ENCODE assay signal across 24 cellular contexts in genomic region chr2:62413116-62413663, GRCh38.
"Had no signal": no experiment of that assay in that cellular context is flagged by ENCODE, and none has a peak within 500 bp of the region (broad histone marks: within the 10 kb centered on the region; RNA-seq: fewer than 3 reads in every experiment).

No MANE protein-coding gene starts in this region.

- H3K4me2 ChIP-seq: neural progenitor cell had no signal

- H3K36me3 ChIP-seq: colonic mucosa, gastrocnemius medialis, neural progenitor cell, sigmoid colon, tibial artery, upper lobe of left lung had no signal

- H3K27ac ChIP-seq: colonic mucosa, gastrocnemius medialis, neural progenitor cell, parathyroid adenoma, sigmoid colon, testis, upper lobe of left lung had no signal

- H3K4me3 Mint-ChIP-seq: dendritic cell treated with granulocyte-macrophage colony-stimulating factor and Interleukin-4, amounts not matched to agents 40 ng/mL and 50 ng/mL, for 4 days; memory B cell; nephron; neural progenitor cell; stimulated activated memory B cell treated with anti-CD40 and anti-IgM and Interleukin-4, amounts not matched to agents 10 μg/mL and 1 μg/mL and 100 μg/mL, for 72 hours had no signal

- H3K27ac Mint-ChIP-seq: dendritic cell treated with granulocyte-macrophage colony-stimulating factor and Interleukin-4, amounts not matched to agents 40 ng/mL and 50 ng/mL, for 4 days; neural progenitor cell; progenitor cell of endocrine pancreas had no signal

- H3K27me3 Mint-ChIP-seq: dendritic cell treated with granulocyte-macrophage colony-stimulating factor and Interleukin-4, amounts not matched to agents 40 ng/mL and 50 ng/mL, for 4 days; progenitor cell of endocrine pancreas had no signal

- H3K4me3 ChIP-seq: colonic mucosa, gastrocnemius medialis, lung, neural progenitor cell, testis, tibial artery, upper lobe of left lung had no signal

- H3K9ac ChIP-seq: neural progenitor cell, parathyroid adenoma had no signal

- H2AFZ ChIP-seq: neural progenitor cell had no signal

- ATAC-seq: gastrocnemius medialis; left lobe of liver; stimulated activated memory B cell treated with anti-CD40 and anti-IgM and Interleukin-4, amounts not matched to agents 10 μg/mL and 1 μg/mL and 100 μg/mL, for 72 hours; stimulated activated naive CD8-positive, alpha-beta T cell treated with anti-CD3 and anti-CD28 coated beads, Interleukin-15, Interleukin-2, amounts not matched to agents 100 U/mL and 50 U/mL, for 24 hours had no signal

- H3K36me3 Mint-ChIP-seq: neural progenitor cell; stimulated activated memory B cell treated with anti-CD40 and anti-IgM and Interleukin-4, amounts not matched to agents 10 μg/mL and 1 μg/mL and 100 μg/mL, for 72 hours had no signal

- FAIRE-seq: endometrium, kidney, urothelium cell line had no signal

- H3K4me1 ChIP-seq: colonic mucosa had no signal

- H3K9me3 ChIP-seq: colonic mucosa, gastrocnemius medialis, sigmoid colon, testis, tibial artery, upper lobe of left lung had no signal

- H3K27me3 ChIP-seq: colonic mucosa, gastrocnemius medialis, neural progenitor cell, sigmoid colon, testis, tibial artery, upper lobe of left lung had no signal

- H3K79me2 ChIP-seq: parathyroid adenoma had no signal

- DNase-seq: colonic mucosa; effector memory CD4-positive, alpha-beta T cell; gastrocnemius medialis; head of caudate nucleus; kidney; sigmoid colon; stimulated activated CD4-positive, alpha-beta T cell treated with anti-CD3 and anti-CD28 coated beads, Interleukin-2, amount 100 ng/mL, for 24 hours; stimulated activated CD4-positive, alpha-beta T cell treated with anti-CD3 and anti-CD28 coated beads, Interleukin-4, amount 100 ng/mL, for 4 hours; stimulated activated naive CD8-positive, alpha-beta T cell treated with anti-CD3 and anti-CD28 coated beads, Interleukin-15, Interleukin-2, amounts not matched to agents 100 U/mL and 50 U/mL, for 24 hours; substantia nigra; testis; tibial artery; upper lobe of left lung had no signal
